Comparison of ENCODE assay signal across 9 cellular contexts in genomic region chr10:3902054-3902808, GRCh38.
DNase-seq lines count a peak whose midpoint lies in the region; ATAC-seq and TF ChIP-seq lines count a peak whose summit lies in the region.
"Had no signal": no experiment of that assay in that cellular context is flagged by ENCODE, and none has a peak within 500 bp of the region (broad histone marks: within the 10 kb centered on the region; RNA-seq: fewer than 3 reads in every experiment).

No MANE protein-coding gene starts in this region.

- H3K9me3 Mint-ChIP-seq in activated B cell treated with CpG ODN at 0.5 μM for 24 hours, result peaks cover 4% of the 10 kb centered on the region

- ATAC-seq in HG03045 (IDR thresholded peaks at IDR 0.05; ENCODE audit: unreplicated experiment) (peak; percentile 91), activated B cell treated with CpG ODN at 0.5 μM for 24 hours (ENCODE audit: low read depth) (peak; percentile 87), left cardiac atrium (peak; percentile 32 to 34)

- H3K4me1 Mint-ChIP-seq in activated B cell treated with CpG ODN at 0.5 μM for 24 hours, result peaks cover 54% of the 10 kb centered on the region

- TF ChIP-seq POLR2A in transverse colon (IDR thresholded peaks at IDR 0.05), result no peak

- no peak for TF ChIP-seq EP300 in transverse colon (IDR thresholded peaks at IDR 0.05; ENCODE audit: low read depth)

- no peak for TF ChIP-seq CTCF in activated B cell treated with CpG ODN at 0.5 μM for 24 hours (IDR thresholded peaks at IDR 0.05)
- TF ChIP-seq CTCF in transverse colon (IDR thresholded peaks at IDR 0.05), result no peak

- peaks cover 0 to 17% (median 8%) of the 10 kb centered on the region in 4 donors for H3K4me1 ChIP-seq in transverse colon

- CTCF ChIA-PET in activated B cell treated with CpG ODN at 0.5 μM for 24 hours (lab: Charles Lee), result interaction anchor here (1.1 kb wide), 1 partner anchor 33 kb away, joined by 4 read pairs; no protein-coding TSS in a partner anchor

- no peaks in the 10 kb centered on the region for H3K27me3 ChIP-seq in transverse colon
- H3K27me3 ChIP-seq: BLaER1 treated with 17β-estradiol and CSF1 and Interleukin-3, amounts not matched to agents 10 nM and 100 nM had no signal

- 56 to 71% methylated on average over 8 of the region's 8 CpGs for WGBS in transverse colon (ENCODE audit: low coverage in 1 of 2), 2 donors

- no peak overlapping the region for H3K4me3 ChIP-seq in transverse colon
- H3K4me3 ChIP-seq: BLaER1 treated with 17β-estradiol and CSF1 and Interleukin-3, amounts not matched to agents 10 nM and 100 nM had no signal

- peak overlapping the region; percentile 9 to 65 (median 50) for H3K27ac ChIP-seq in transverse colon

- H3K27me3 Mint-ChIP-seq in activated B cell treated with CpG ODN at 0.5 μM for 24 hours, result no peaks in the 10 kb centered on the region

- H3K9me3 ChIP-seq in transverse colon, result no peaks in the 10 kb centered on the region

- H3K27ac Mint-ChIP-seq in activated B cell treated with CpG ODN at 0.5 μM for 24 hours, result peak overlapping the region; percentile 87

- in situ Hi-C loops in transverse colon (cut with MboI; ENCODE audit: low pct_ligation_motif_present in 1 of 4, low pct_unique_long_range_greater_than_20kb in 1 of 4, low sequenced_read_pairs in 3 of 4), result no loop called here

- no peaks in the 10 kb centered on the region for H3K36me3 ChIP-seq in transverse colon
- H3K36me3 ChIP-seq: BLaER1 treated with 17β-estradiol and CSF1 and Interleukin-3, amounts not matched to agents 10 nM and 100 nM had no signal

- peak; percentile 16 for DNase-seq in activated gamma-delta T cell treated with anti-CD3 and anti-CD28 coated beads, Interleukin-2, amount 50 U/mL, for 16 hours (ENCODE audit: low read depth)
- DNase-seq in activated gamma-delta T cell treated with Interleukin-2 at 50 U/mL for 16 hours (no peak), activated B cell treated with CpG ODN at 0.5 μM for 24 hours (peak; percentile 30), left cardiac atrium (no peak), transverse colon (peak; percentile 57), NCI-H2227 treated with DMSO at 0.1 percent for 48 hours (lab: John Stamatoyannopoulos, UW) (no peak), HPDE6-E6E7 (ENCODE audit: extremely low spot score) (no peak)

- peak overlapping the region; percentile 58 for H3K4me3 Mint-ChIP-seq in activated B cell treated with CpG ODN at 0.5 μM for 24 hours

- POLR2A ChIA-PET in activated B cell treated with CpG ODN at 0.5 μM for 24 hours (lab: Charles Lee), result interaction anchor here (0.6 to 4.5 kb wide), 8 partner anchors 14 to 417 kb away, joined by 3 to 58 read pairs (median 4); partner anchors contain the start of gene KLF6

- H3K36me3 Mint-ChIP-seq in activated B cell treated with CpG ODN at 0.5 μM for 24 hours (ENCODE audit: low read depth), result no peaks in the 10 kb centered on the region

- intact Hi-C loops in activated B cell treated with CpG ODN at 0.5 μM for 24 hours (cut with micrococcal nuclease), result loop anchor here (1.0 to 2.0 kb wide), 7 partner anchors 27 to 229 kb away; partner anchors contain the start of gene KLF6
- intact Hi-C loops in left cardiac atrium (cut with DNase I), result no loop called here
- intact Hi-C loops in transverse colon (cut with DNase I; ENCODE audit: low total_unique reads), result no loop called here

Comparison
In these comparisons a context has a peak if more than half of its experiments do, and no peak if none do; other contexts are left out.
1. DNase-seq: peak in activated gamma-delta T cell treated with anti-CD3 and anti-CD28 coated beads, Interleukin-2, amount 50 U/mL, for 16 hours (single experiment), activated B cell treated with CpG ODN at 0.5 μM for 24 hours (single experiment) and transverse colon (single experiment); none in activated gamma-delta T cell treated with Interleukin-2 at 50 U/mL for 16 hours (single experiment), left cardiac atrium (single experiment), NCI-H2227 treated with DMSO at 0.1 percent for 48 hours (single experiment) and HPDE6-E6E7 (single experiment).
2. ATAC-seq: peak in every context shown above with its lines; median percentile 91 in HG03045; 87 in activated B cell treated with CpG ODN at 0.5 μM for 24 hours; 33 in left cardiac atrium.